ENCODE assay signal across 17 cellular contexts in the genomic region with DNA sequence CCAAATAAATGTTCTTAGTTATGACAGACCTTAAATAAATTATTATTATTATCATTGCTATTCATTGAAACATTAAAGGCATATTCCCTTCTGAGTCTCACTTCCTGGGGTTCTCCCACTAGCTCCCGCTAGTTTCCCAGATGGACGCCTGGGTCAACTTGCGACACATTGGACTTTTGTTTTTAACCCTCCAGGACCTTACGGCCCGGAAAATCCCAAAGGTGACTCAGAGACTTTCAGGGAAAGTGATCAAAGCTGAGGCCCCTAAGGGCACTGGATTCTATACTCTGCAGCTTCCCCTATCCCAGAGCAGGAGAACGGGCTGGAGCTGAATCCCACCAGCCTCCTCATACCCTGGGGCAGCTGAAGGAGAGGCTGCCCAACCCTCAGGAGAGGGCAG.
DNase-seq lines count a peak whose midpoint lies in the region; ATAC-seq, FAIRE-seq and TF ChIP-seq lines count a peak whose summit lies in the region.
"Had no signal": no experiment of that assay in that cellular context is flagged by ENCODE, and none has a peak within 500 bp of the region (broad histone marks: within the 10 kb centered on the region; RNA-seq: fewer than 3 reads in every experiment).

No MANE protein-coding gene starts in this region.

- no peak for FAIRE-seq in A549 (lab: Jason Lieb, UNC)
- FAIRE-seq: GM12892, islet of Langerhans had no signal

- H3K27me3 Mint-ChIP-seq in activated T-helper 17 cell treated with anti-CD3 and anti-CD28 coated beads, Interleukin-2, amount 50 U/mL, for 72 hours = peaks cover 6% of the 10 kb centered on the region

- in situ Hi-C loops in KBM-7 (cut with MboI; ENCODE audit: low pct_unique_long_range_greater_than_20kb, low sequenced_read_pairs) = no loop called here

- DNase-seq in A549 (ENCODE audit: low read depth in 1 of 2, low spot score in 1 of 2) = peak; percentile 15 to 21
- DNase-seq in M059J (ENCODE audit: low read depth) = peak; percentile 56
- DNase-seq in epithelial cell of proximal tubule (ENCODE audit: low read depth) = peak; percentile 78
- DNase-seq in stimulated activated CD4-positive, alpha-beta T cell treated with anti-CD3 and anti-CD28 coated beads, Interleukin-1b, Interleukin-23, amount 100 ng/mL, for 48 hours = no peak
- DNase-seq in GF-D8 (lab: John Stamatoyannopoulos, UW) = no peak
- no peak for DNase-seq in KBM-7
- DNase-seq: NCI-H1417, spleen, upper lobe of right lung had no signal

- H3K9me3 ChIP-seq in A549 = no peaks in the 10 kb centered on the region
- no peaks in the 10 kb centered on the region for H3K9me3 ChIP-seq in liver (ENCODE audit: control insufficient read depth in 4 of 4, low read length in 3 of 4)
- H3K9me3 ChIP-seq: heart left ventricle, spleen, upper lobe of right lung had no signal

- no peaks in the 10 kb centered on the region for H3K4me1 Mint-ChIP-seq in activated T-helper 17 cell treated with anti-CD3 and anti-CD28 coated beads, Interleukin-2, amount 50 U/mL, for 72 hours

- H3K9ac ChIP-seq in liver (ENCODE audit: low read depth in 1 of 2, low read length in 2 of 2) = peak overlapping the region in 1 of 2 donors; percentile 65

- H3K27ac Mint-ChIP-seq in activated T-helper 17 cell treated with anti-CD3 and anti-CD28 coated beads, Interleukin-2, amount 50 U/mL, for 72 hours = no peak overlapping the region
- H3K27ac Mint-ChIP-seq: activated T-helper 1 cell treated with anti-CD3 and anti-CD28 coated beads, Interleukin-12 subunit alpha, Interleukin-12 subunit beta, Interleukin-2, Interleukin-4 antibody, amounts not matched to agents 30 ng/mL and 10 ng/mL and 1 ng/mL, durations not matched to agents 14 hours and 24 hours and 36 hours; WTC11 had no signal

- no peaks in the 10 kb centered on the region for H3K36me3 ChIP-seq in liver (ENCODE audit: control insufficient read depth in 4 of 4, insufficient read depth in 3 of 4, low read depth in 1 of 4, low read length in 3 of 4)
- H3K36me3 ChIP-seq: heart left ventricle, spleen, upper lobe of right lung had no signal

- no peak for TF ChIP-seq POLR2A in A549 (IDR thresholded peaks at IDR 0.05; ENCODE audit: low read length)

- ATAC-seq in A549 = peak in 1 of 2 experiments; percentile 48; a peak in 2 of 6 replicates
- no peak for ATAC-seq in activated T-helper 17 cell treated with anti-CD3 and anti-CD28 coated beads, Interleukin-2, amount 50 U/mL, for 72 hours (replicated peaks)
- ATAC-seq: Right ventricle myocardium inferior, upper lobe of right lung, WTC11 had no signal

- peaks cover 54% of the 10 kb centered on the region for H3K4me1 ChIP-seq in A549
- peaks cover 18 to 81% (median 44%) of the 10 kb centered on the region in 4 donors for H3K4me1 ChIP-seq in liver (ENCODE audit: control insufficient read depth in 4 of 4, insufficient read depth in 4 of 4, low read length in 3 of 4)

- H3K27ac ChIP-seq in A549 = peak overlapping the region; percentile 15 to 77; a peak in 3 of 6 replicates
- H3K27ac ChIP-seq in liver (ENCODE audit: low read depth in 1 of 2, low read length in 2 of 2) = peak overlapping the region; percentile 91 to 98
- H3K27ac ChIP-seq: spleen, upper lobe of right lung had no signal

- TF ChIP-seq EP300 in A549 (IDR thresholded peaks at IDR 0.05) = no peak

- CTCF ChIA-PET in A549 (lab: Yijun Ruan, JAX) = interaction anchor here (1.1 kb wide), 1 partner anchor 12 kb away, joined by 3 read pairs; no protein-coding TSS in a partner anchor

- WGBS in A549 (ENCODE audit: missing lambda C conversion rate) = 18% methylated on average over 5 of the region's 6 CpGs
- WGBS in liver = 23% methylated on average over 6 of the region's 6 CpGs

- no peaks in the 10 kb centered on the region for H3K27me3 ChIP-seq in liver (ENCODE audit: control insufficient read depth in 4 of 4, insufficient read depth in 4 of 4, low read length in 3 of 4)
- H3K27me3 ChIP-seq: heart left ventricle, spleen, upper lobe of right lung had no signal

- H3K4me3 ChIP-seq in A549 (no peak overlapping the region), epithelial cell of proximal tubule (ENCODE audit: low read depth, low read length) (no peak overlapping the region), liver (ENCODE audit: low read depth in 1 of 3, low read length in 3 of 3) (no peak overlapping the region)
- H3K4me3 ChIP-seq: heart left ventricle, spleen, upper lobe of right lung had no signal

- no peaks in the 10 kb centered on the region for H3K9me3 Mint-ChIP-seq in activated T-helper 17 cell treated with anti-CD3 and anti-CD28 coated beads, Interleukin-2, amount 50 U/mL, for 72 hours
- H3K9me3 Mint-ChIP-seq: activated T-helper 1 cell treated with anti-CD3 and anti-CD28 coated beads, Interleukin-12 subunit alpha, Interleukin-12 subunit beta, Interleukin-2, Interleukin-4 antibody, amounts not matched to agents 30 ng/mL and 10 ng/mL and 1 ng/mL, durations not matched to agents 14 hours and 24 hours and 36 hours; WTC11 had no signal

- POLR2A ChIA-PET in A549 (lab: Yijun Ruan, JAX) = no interaction called here

- H3K4me3 Mint-ChIP-seq in activated T-helper 17 cell treated with anti-CD3 and anti-CD28 coated beads, Interleukin-2, amount 50 U/mL, for 72 hours = no peak overlapping the region
- H3K4me3 Mint-ChIP-seq: activated T-helper 1 cell treated with anti-CD3 and anti-CD28 coated beads, Interleukin-12 subunit alpha, Interleukin-12 subunit beta, Interleukin-2, Interleukin-4 antibody, amounts not matched to agents 30 ng/mL and 10 ng/mL and 1 ng/mL, durations not matched to agents 14 hours and 24 hours and 36 hours; WTC11 had no signal

- TF ChIP-seq RAD21 in A549 (conservative IDR thresholded peaks at IDR 0.05 in 1 of 2, IDR thresholded peaks at IDR 0.05 in 1 of 2) (no peak), liver (IDR thresholded peaks at IDR 0.05) (peak; percentile 63)

- H3K36me3 Mint-ChIP-seq in activated T-helper 17 cell treated with anti-CD3 and anti-CD28 coated beads, Interleukin-2, amount 50 U/mL, for 72 hours (ENCODE audit: low read depth) = no peaks in the 10 kb centered on the region
- H3K36me3 Mint-ChIP-seq: WTC11 had no signal

- TF ChIP-seq CTCF in A549 (IDR thresholded peaks at IDR 0.05) (no peak), epithelial cell of proximal tubule (conservative IDR thresholded peaks at IDR 0.05; ENCODE audit: low read depth, low read length) (no peak), liver (IDR thresholded peaks at IDR 0.05; ENCODE audit: low read depth, low read length, missing input control) (no peak)

- H3K4me2 ChIP-seq in A549 = peak overlapping the region; percentile 48

TF ChIP-seq in A549, 52 proteins besides CTCF, POLR2A, EP300 and RAD21:
- no peak for TF ChIP-seq JUN (IDR thresholded peaks at IDR 0.05)
- no peak for TF ChIP-seq FOSL2 (IDR thresholded peaks at IDR 0.05)
- TF ChIP-seq FOSL2 (CRISPR knock-in tag; IDR thresholded peaks at IDR 0.05) = peak; percentile 24; the same call in 1 of the 2 replicates

TF ChIP-seq in liver, 16 proteins besides CTCF, POLR2A, EP300 and RAD21 (continues in another document):
- TF ChIP-seq SP1 (IDR thresholded peaks at IDR 0.05) (peak; percentile 91), TAF1 (conservative IDR thresholded peaks at IDR 0.05) (no peak), GABPA (IDR thresholded peaks at IDR 0.05 in 1 of 2, conservative IDR thresholded peaks at IDR 0.05 in 1 of 2) (peak in 1 of 2 donors; percentile 57), JUND (IDR thresholded peaks at IDR 0.05) (peak; percentile 96 to 97), RXRA (IDR thresholded peaks at IDR 0.05) (peak; percentile 96), FOXA2 (IDR thresholded peaks at IDR 0.05) (no peak), HNF4G (IDR thresholded peaks at IDR 0.05) (peak; percentile 86), HNF4A (conservative IDR thresholded peaks at IDR 0.05) (peak; percentile 97), EGR1 (IDR thresholded peaks at IDR 0.05; ENCODE audit: low read depth in 2 of 2) (peak in 1 of 2 donors; percentile 93), YY1 (IDR thresholded peaks at IDR 0.05) (peak; percentile 84)
- TF ChIP-seq, protein P1, sequence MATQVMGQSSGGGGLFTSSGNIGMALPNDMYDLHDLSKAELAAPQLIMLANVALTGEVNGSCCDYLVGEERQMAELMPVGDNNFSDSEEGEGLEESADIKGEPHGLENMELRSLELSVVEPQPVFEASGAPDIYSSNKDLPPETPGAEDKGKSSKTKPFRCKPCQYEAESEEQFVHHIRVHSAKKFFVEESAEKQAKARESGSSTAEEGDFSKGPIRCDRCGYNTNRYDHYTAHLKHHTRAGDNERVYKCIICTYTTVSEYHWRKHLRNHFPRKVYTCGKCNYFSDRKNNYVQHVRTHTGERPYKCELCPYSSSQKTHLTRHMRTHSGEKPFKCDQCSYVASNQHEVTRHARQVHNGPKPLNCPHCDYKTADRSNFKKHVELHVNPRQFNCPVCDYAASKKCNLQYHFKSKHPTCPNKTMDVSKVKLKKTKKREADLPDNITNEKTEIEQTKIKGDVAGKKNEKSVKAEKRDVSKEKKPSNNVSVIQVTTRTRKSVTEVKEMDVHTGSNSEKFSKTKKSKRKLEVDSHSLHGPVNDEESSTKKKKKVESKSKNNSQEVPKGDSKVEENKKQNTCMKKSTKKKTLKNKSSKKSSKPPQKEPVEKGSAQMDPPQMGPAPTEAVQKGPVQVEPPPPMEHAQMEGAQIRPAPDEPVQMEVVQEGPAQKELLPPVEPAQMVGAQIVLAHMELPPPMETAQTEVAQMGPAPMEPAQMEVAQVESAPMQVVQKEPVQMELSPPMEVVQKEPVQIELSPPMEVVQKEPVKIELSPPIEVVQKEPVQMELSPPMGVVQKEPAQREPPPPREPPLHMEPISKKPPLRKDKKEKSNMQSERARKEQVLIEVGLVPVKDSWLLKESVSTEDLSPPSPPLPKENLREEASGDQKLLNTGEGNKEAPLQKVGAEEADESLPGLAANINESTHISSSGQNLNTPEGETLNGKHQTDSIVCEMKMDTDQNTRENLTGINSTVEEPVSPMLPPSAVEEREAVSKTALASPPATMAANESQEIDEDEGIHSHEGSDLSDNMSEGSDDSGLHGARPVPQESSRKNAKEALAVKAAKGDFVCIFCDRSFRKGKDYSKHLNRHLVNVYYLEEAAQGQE (IDR thresholded peaks at IDR 0.05) = peak; percentile 76
- TF ChIP-seq, protein P2, sequence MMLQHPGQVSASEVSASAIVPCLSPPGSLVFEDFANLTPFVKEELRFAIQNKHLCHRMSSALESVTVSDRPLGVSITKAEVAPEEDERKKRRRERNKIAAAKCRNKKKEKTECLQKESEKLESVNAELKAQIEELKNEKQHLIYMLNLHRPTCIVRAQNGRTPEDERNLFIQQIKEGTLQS (IDR thresholded peaks at IDR 0.05) = peak; percentile 92

Comparison
In these comparisons a context has a peak if more than half of its experiments do, and no peak if none do; other contexts are left out.
1. DNase-seq: peak in A549 (2 of 2), M059J (single experiment) and epithelial cell of proximal tubule (single experiment); none in stimulated activated CD4-positive, alpha-beta T cell treated with anti-CD3 and anti-CD28 coated beads, Interleukin-1b, Interleukin-23, amount 100 ng/mL, for 48 hours (single experiment), GF-D8 (single experiment) and KBM-7 (single experiment).